ENCODE assay signal across 9 cellular contexts in genomic region chr6:6315660-6316059, GRCh38. TPM values are rescaled to one million over a fixed set of nuclear protein-coding genes. Genes with fewer than 3 reads are reported as not detected.
DNase-seq lines count a peak whose midpoint lies in the region; ATAC-seq and TF ChIP-seq lines count a peak whose summit lies in the region.
"Had no signal": no experiment of that assay in that cellular context is flagged by ENCODE, and none has a peak within 500 bp of the region (broad histone marks: within the 10 kb centered on the region; RNA-seq: fewer than 3 reads in every experiment).

No MANE protein-coding gene starts in this region.

- TF ChIP-seq CTCF in Calu3 (IDR thresholded peaks at IDR 0.05; ENCODE audit: unreplicated experiment) = no peak
- TF ChIP-seq CTCF in OCI-LY3 (IDR thresholded peaks at IDR 0.05; ENCODE audit: low read depth, low read length) = peak; percentile 60
- TF ChIP-seq CTCF in chondrocyte (IDR thresholded peaks at IDR 0.05) = peak; percentile 88
- TF ChIP-seq CTCF in type B pancreatic cell (conservative IDR thresholded peaks at IDR 0.05) = peak; percentile 85

- H3K4me1 ChIP-seq in OCI-LY3 (ENCODE audit: low read length) = peaks cover 10% of the 10 kb centered on the region

- intact Hi-C loops in Calu3 (cut with micrococcal nuclease; ENCODE audit: unreplicated experiment) = no loop called here

- H2AFZ ChIP-seq in OCI-LY3 (ENCODE audit: low read depth, low read length) = no peak overlapping the region

- H3K4me3 ChIP-seq in H7 (ENCODE audit: insufficient read depth, low read depth, low read length) (no peak overlapping the region), OCI-LY3 (ENCODE audit: low read length) (no peak overlapping the region)

- H3K9me3 Mint-ChIP-seq in Calu3 (ENCODE audit: low read depth, unreplicated experiment) (no peaks in the 10 kb centered on the region), chondrocyte (ENCODE audit: low read depth) (peaks cover 2% of the 10 kb centered on the region), type B pancreatic cell (no peaks in the 10 kb centered on the region)

- ATAC-seq in GM19023 (IDR thresholded peaks at IDR 0.05; ENCODE audit: unreplicated experiment) = no peak
- ATAC-seq in GM18873 (IDR thresholded peaks at IDR 0.05; ENCODE audit: low FRiP score, unreplicated experiment) = no peak

- H4K20me1 ChIP-seq in OCI-LY3 (ENCODE audit: insufficient read depth, low read length) = no peaks in the 10 kb centered on the region

- H3K36me3 ChIP-seq in H7 (replicated peaks; ENCODE audit: control insufficient read depth, insufficient read depth, low read length) (no peaks in the 10 kb centered on the region), OCI-LY3 (replicated peaks; ENCODE audit: low read depth, low read length) (no peaks in the 10 kb centered on the region)

- CTCF ChIA-PET in Calu3 (lab: Charles Lee) = no interaction called here

- H3K4me2 ChIP-seq in OCI-LY3 (ENCODE audit: low read length) = no peak overlapping the region

- no peaks in the 10 kb centered on the region for H3K9me3 ChIP-seq in OCI-LY3 (ENCODE audit: insufficient read depth, low read length)

- H3K27me3 Mint-ChIP-seq in Calu3 (ENCODE audit: unreplicated experiment) (peaks cover 34% of the 10 kb centered on the region), chondrocyte (ENCODE audit: low read depth) (no peaks in the 10 kb centered on the region), type B pancreatic cell (peaks cover 43% of the 10 kb centered on the region)

- no peaks in the 10 kb centered on the region for H3K4me1 Mint-ChIP-seq in Calu3 (ENCODE audit: low read depth, unreplicated experiment)
- H3K4me1 Mint-ChIP-seq in chondrocyte (ENCODE audit: low read depth) = peaks cover 25% of the 10 kb centered on the region
- peaks cover 5% of the 10 kb centered on the region for H3K4me1 Mint-ChIP-seq in type B pancreatic cell (ENCODE audit: unreplicated experiment)

- DNase-seq in Calu3 (peak; percentile 32), H7 (peak; percentile 49), chondrocyte (ENCODE audit: low spot score) (no peak), lung microvascular endothelial cell (ENCODE audit: low read depth in 2 of 2) (peak; percentile 55 to 63), type B pancreatic cell (ENCODE audit: extremely low spot score, unreplicated experiment) (no peak)

- H3K9ac ChIP-seq in OCI-LY3 (ENCODE audit: low read length) = no peak overlapping the region

- H3K27me3 ChIP-seq in H7 (ENCODE audit: control insufficient read depth, insufficient read depth, low read length) = peaks cover 15% of the 10 kb centered on the region
- peaks cover 19% of the 10 kb centered on the region for H3K27me3 ChIP-seq in OCI-LY3 (ENCODE audit: low read depth, low read length)

- BruUV-seq in Calu3 (replicated peaks; lab: Mats Ljungman, UMichigan) = no TSS peak

- H3K4me3 Mint-ChIP-seq in Calu3 (ENCODE audit: low read depth, unreplicated experiment) (no peak overlapping the region), chondrocyte (ENCODE audit: unreplicated experiment) (no peak overlapping the region), type B pancreatic cell (no peak overlapping the region)

- H3K27ac ChIP-seq in OCI-LY3 (ENCODE audit: low read length) = no peak overlapping the region

- H3K27ac Mint-ChIP-seq in Calu3 (ENCODE audit: unreplicated experiment) (no peak overlapping the region), chondrocyte (ENCODE audit: unreplicated experiment) (no peak overlapping the region), type B pancreatic cell (no peak overlapping the region)

- H3K79me2 ChIP-seq in OCI-LY3 (ENCODE audit: low read length) = no peaks in the 10 kb centered on the region

- H3K36me3 Mint-ChIP-seq in Calu3 (ENCODE audit: insufficient read depth, unreplicated experiment) (no peaks in the 10 kb centered on the region), chondrocyte (ENCODE audit: low read depth) (no peaks in the 10 kb centered on the region), type B pancreatic cell (no peaks in the 10 kb centered on the region)

RNA-seq across cellular contexts. Expression of gene F13A1, which starts 4.8 kb away (rescaled TPM):
- total RNA-seq in Calu3 (2022) = not detected in 2 replicates
- 1.3 TPM in 1 of 2 replicates, not detected in the other for total RNA-seq in H7 (2014; rRNA removed; shearing (Covaris generic))
- total RNA-seq in chondrocyte = 0.94 to 2.9 TPM (median 2.7 TPM) in 3 replicates
- not detected in 2 replicates for total RNA-seq in lung microvascular endothelial cell
- 0.24 and 0.48 TPM in 2 replicates for total RNA-seq in type B pancreatic cell (ENCODE audit: low replicate concordance)
- total RNA-seq: T-helper 1 cell treated with Interleukin-12 subunit alpha and Interleukin-12 subunit beta and Interleukin-4 antibody, amounts not matched to agents 30 ng/mL and 1 ng/mL, for 36 hours had no signal

Comparison
In these comparisons a context has a peak if more than half of its experiments do, and no peak if none do; other contexts are left out.
1. DNase-seq: peak in Calu3 (single experiment), H7 (single experiment) and lung microvascular endothelial cell (2 of 2); none in chondrocyte (single experiment) and type B pancreatic cell (single experiment).